ENCODE assay signal across 8 cellular contexts in the genomic region with DNA sequence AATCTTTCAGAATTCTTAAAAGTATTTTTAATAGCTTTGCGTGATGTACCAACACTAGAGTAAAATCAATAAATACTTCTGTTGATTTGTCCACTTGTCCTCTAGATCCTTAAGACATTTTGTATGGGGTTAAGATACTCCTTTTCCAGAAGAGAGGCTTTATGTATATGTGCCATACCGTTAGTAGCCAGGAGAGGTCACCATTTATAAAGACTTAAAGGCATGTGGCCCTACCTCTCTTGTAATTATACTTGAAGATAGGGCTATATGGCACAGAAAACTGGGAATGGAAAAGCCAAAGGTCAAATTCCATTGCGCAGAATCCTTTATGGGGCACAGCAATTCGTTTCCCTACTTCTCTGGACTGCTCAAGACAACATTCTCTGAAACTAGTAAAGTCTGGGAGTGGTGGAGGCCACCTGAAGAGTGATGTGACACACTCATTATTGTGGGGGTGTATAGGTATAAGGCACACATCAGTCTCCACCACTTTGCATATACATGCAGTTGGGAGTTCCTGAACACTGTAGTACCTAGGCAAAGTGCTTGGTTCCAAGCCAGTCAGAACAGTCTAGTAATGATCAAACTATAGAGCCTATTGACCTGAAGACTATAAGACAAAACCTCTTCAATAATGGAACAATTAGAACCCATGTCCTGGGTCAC.
DNase-seq lines count a peak whose midpoint lies in the region; ATAC-seq and TF ChIP-seq lines count a peak whose summit lies in the region.

No MANE protein-coding gene starts in this region.

- H3K36me3 Mint-ChIP-seq in activated CD4-positive, alpha-beta T cell treated with anti-CD3 and anti-CD28 coated beads, Interleukin-2, amount 10 ng/mL, durations not matched to agents 7 days and 5 days (ENCODE audit: low read depth): no peaks in the 10 kb centered on the region
- H3K36me3 Mint-ChIP-seq in naive B cell: peaks cover 5 to 10% of the 10 kb centered on the region in 2 donors

- H3K4me1 Mint-ChIP-seq in activated CD4-positive, alpha-beta T cell treated with anti-CD3 and anti-CD28 coated beads, Interleukin-2, amount 10 ng/mL, durations not matched to agents 7 days and 5 days: no peaks in the 10 kb centered on the region
- peaks cover 7 to 20% (median 20%) of the 10 kb centered on the region in 3 donors for H3K4me1 Mint-ChIP-seq in naive B cell

- no peak overlapping the region for H3K27ac Mint-ChIP-seq in activated CD4-positive, alpha-beta T cell treated with anti-CD3 and anti-CD28 coated beads, Interleukin-2, amount 10 ng/mL, durations not matched to agents 7 days and 5 days
- H3K27ac Mint-ChIP-seq in naive B cell: peak overlapping the region in 1 of 6 donors; percentile 41

- peak; percentile 84 for TF ChIP-seq RAD21 in Ishikawa (IDR thresholded peaks at IDR 0.05; ENCODE audit: low read depth)

- peak; percentile 52 for ATAC-seq in GM21737 (IDR thresholded peaks at IDR 0.05; ENCODE audit: unreplicated experiment)
- ATAC-seq in naive B cell (ENCODE audit: low read depth in 2 of 2): peak; percentile 27 to 46

- POLR2A ChIA-PET in activated CD4-positive, alpha-beta T cell treated with anti-CD3 and anti-CD28 coated beads, Interleukin-2, amount 10 ng/mL, durations not matched to agents 7 days and 5 days (lab: Charles Lee): no interaction called here
- POLR2A ChIA-PET in RWPE1 (lab: Yijun Ruan, JAX; ENCODE audit: low non-redundant PET): no interaction called here

- H3K9me3 Mint-ChIP-seq in activated CD4-positive, alpha-beta T cell treated with anti-CD3 and anti-CD28 coated beads, Interleukin-2, amount 10 ng/mL, durations not matched to agents 7 days and 5 days: peaks cover 8% of the 10 kb centered on the region
- peaks cover 6 to 16% (median 11%) of the 10 kb centered on the region in 7 donors for H3K9me3 Mint-ChIP-seq in naive B cell

- no peak overlapping the region for H3K4me3 Mint-ChIP-seq in activated CD4-positive, alpha-beta T cell treated with anti-CD3 and anti-CD28 coated beads, Interleukin-2, amount 10 ng/mL, durations not matched to agents 7 days and 5 days
- no peak overlapping the region for H3K4me3 Mint-ChIP-seq in naive B cell

- H3K27ac ChIP-seq in RWPE1: no peak overlapping the region

- DNase-seq in activated CD4-positive, alpha-beta T cell treated with anti-CD3 and anti-CD28 coated beads, Interleukin-2, amount 10 ng/mL, durations not matched to agents 7 days and 5 days: peak; percentile 32
- DNase-seq in activated CD4-positive, alpha-beta T cell treated with anti-CD3 and anti-CD28 coated beads, Interleukin-2, amount 50 U/mL, for 48 hours: no peak
- DNase-seq in RWPE1 (ENCODE audit: low spot score) (peak; percentile 61), epidermal melanocyte (ENCODE audit: insufficient read length, low spot score) (peak; percentile 37), naive B cell (peak; percentile 7)
- no peak for DNase-seq in effector CD8-positive, alpha-beta T cell (lab: John Stamatoyannopoulos, UW)

- peaks cover 7% of the 10 kb centered on the region for H3K27me3 Mint-ChIP-seq in activated CD4-positive, alpha-beta T cell treated with anti-CD3 and anti-CD28 coated beads, Interleukin-2, amount 10 ng/mL, durations not matched to agents 7 days and 5 days
- H3K27me3 Mint-ChIP-seq in naive B cell: peaks cover 0 to 10% (median 7%) of the 10 kb centered on the region in 3 donors

- peak; percentile 86 for TF ChIP-seq CTCF in RWPE1 (conservative IDR thresholded peaks at IDR 0.05; ENCODE audit: low read depth)

- CTCF ChIA-PET in activated CD4-positive, alpha-beta T cell treated with anti-CD3 and anti-CD28 coated beads, Interleukin-2, amount 10 ng/mL, durations not matched to agents 7 days and 5 days (lab: Charles Lee): no interaction called here
- CTCF ChIA-PET in RWPE1 (lab: Yijun Ruan, JAX): interaction anchor here (0.6 to 1.0 kb wide), 2 partner anchors 12 to 17 kb away, joined by 3 to 8 read pairs; no protein-coding TSS in a partner anchor

- TF ChIP-seq EP300 in Ishikawa (IDR thresholded peaks at IDR 0.05; ENCODE audit: borderline replicate concordance): no peak

TF ChIP-seq in Ishikawa, 13 proteins besides CTCF, POLR2A, EP300 and RAD21:
- no peak for TF ChIP-seq TAF1 (IDR thresholded peaks at IDR 0.05; ENCODE audit: low read depth)
- no peak for TF ChIP-seq EGR1 (IDR thresholded peaks at IDR 0.05)
- TF ChIP-seq, protein P1, sequence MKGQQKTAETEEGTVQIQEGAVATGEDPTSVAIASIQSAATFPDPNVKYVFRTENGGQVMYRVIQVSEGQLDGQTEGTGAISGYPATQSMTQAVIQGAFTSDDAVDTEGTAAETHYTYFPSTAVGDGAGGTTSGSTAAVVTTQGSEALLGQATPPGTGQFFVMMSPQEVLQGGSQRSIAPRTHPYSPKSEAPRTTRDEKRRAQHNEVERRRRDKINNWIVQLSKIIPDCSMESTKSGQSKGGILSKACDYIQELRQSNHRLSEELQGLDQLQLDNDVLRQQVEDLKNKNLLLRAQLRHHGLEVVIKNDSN (IDR thresholded peaks at IDR 0.05): no peak
- TF ChIP-seq FOXM1 (IDR thresholded peaks at IDR 0.05; ENCODE audit: borderline replicate concordance, low read depth): no peak

Comparison
In these comparisons a context has a peak if more than half of its experiments do, and no peak if none do; other contexts are left out.
1. DNase-seq: peak in activated CD4-positive, alpha-beta T cell treated with anti-CD3 and anti-CD28 coated beads, Interleukin-2, amount 10 ng/mL, durations not matched to agents 7 days and 5 days (single experiment), RWPE1 (single experiment), epidermal melanocyte (single experiment) and naive B cell (single experiment); none in activated CD4-positive, alpha-beta T cell treated with anti-CD3 and anti-CD28 coated beads, Interleukin-2, amount 50 U/mL, for 48 hours (0 of 2) and effector CD8-positive, alpha-beta T cell (single experiment).